8 cellular contexts compared by ENCODE assay signal in the genomic region with DNA sequence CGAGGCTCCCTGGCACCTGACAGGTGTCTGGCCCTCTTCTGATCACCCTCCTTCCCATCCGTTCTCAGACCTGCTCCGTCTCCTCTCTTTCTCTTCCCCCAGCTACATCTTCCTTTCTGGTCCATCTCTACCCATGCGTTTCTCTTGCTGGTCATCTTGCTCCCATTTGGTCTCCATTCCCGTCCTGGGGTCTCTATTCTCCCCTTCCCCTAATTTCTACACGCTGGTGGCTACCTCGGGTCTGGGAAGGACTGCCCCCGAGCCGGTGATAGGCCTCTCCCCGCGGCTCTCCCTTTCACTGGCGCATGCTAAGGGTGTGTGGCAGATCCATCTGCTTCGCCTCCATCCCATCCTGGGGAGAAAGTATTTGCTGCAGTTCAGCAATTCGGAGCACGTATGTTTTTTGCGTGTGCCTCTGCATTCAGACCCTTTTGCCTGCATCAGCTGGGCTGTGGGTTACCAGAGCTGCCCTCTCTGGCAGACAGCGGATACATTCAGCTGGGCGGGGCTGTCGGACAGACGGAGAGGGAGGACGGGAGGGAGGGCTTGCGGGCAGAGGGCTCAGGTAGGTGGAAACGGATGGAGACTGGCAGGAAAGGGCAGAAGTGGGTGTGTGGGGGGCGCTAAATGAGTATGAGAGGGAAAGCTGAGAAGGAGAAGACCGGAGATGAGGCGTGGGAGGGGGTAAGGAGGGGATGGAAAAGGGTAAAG. TPM values are rescaled to one million over a fixed set of nuclear protein-coding genes. Genes with fewer than 3 reads are reported as not detected.
DNase-seq lines count a peak whose midpoint lies in the region; ATAC-seq, FAIRE-seq and TF ChIP-seq lines count a peak whose summit lies in the region.

No MANE protein-coding gene starts in this region.

- H3K36me3 Mint-ChIP-seq in dendritic cell treated with granulocyte-macrophage colony-stimulating factor and Interleukin-4, amounts not matched to agents 40 ng/mL and 50 ng/mL, for 4 days (ENCODE audit: low read depth): no peaks in the 10 kb centered on the region

- no peak for TF ChIP-seq POLR2A in H54 (IDR thresholded peaks at IDR 0.05; ENCODE audit: low read depth, low read length)

- peak; percentile 68 for DNase-seq in MM.1S
- DNase-seq in activated CD4-positive, alpha-beta T cell treated with anti-CD3 and anti-CD28 coated beads for 4 hours: peak; percentile 33 to 52
- peak in 2 of 3 experiments; percentile 8 to 50 for DNase-seq in stimulated activated CD4-positive, alpha-beta T cell treated with anti-CD3 and anti-CD28 coated beads, TNF-alpha, amount 100 ng/mL, for 24 hours (ENCODE audit: low read depth in 3 of 3)
- no peak for DNase-seq in H54 (ENCODE audit: insufficient read length, low spot score)

- peak; percentile 56 for ATAC-seq in GM18511 (IDR thresholded peaks at IDR 0.05; ENCODE audit: unreplicated experiment)

- H3K4me1 Mint-ChIP-seq in dendritic cell treated with granulocyte-macrophage colony-stimulating factor and Interleukin-4, amounts not matched to agents 40 ng/mL and 50 ng/mL, for 4 days (ENCODE audit: low read depth): peaks cover 53% of the 10 kb centered on the region

- peak overlapping the region; percentile 83 for H3K4me3 ChIP-seq in ACC112 (ENCODE audit: low read depth, low read length)
- peak overlapping the region; percentile 96 for H3K4me3 ChIP-seq in MM.1S (ENCODE audit: low read length)
- peak overlapping the region; percentile 57 to 77 (median 74) for H3K4me3 ChIP-seq in liver (ENCODE audit: low read depth in 1 of 3, low read length in 3 of 3)

- intact Hi-C loops in dendritic cell treated with granulocyte-macrophage colony-stimulating factor and Interleukin-4, amounts not matched to agents 40 ng/mL and 50 ng/mL, for 4 days (cut with micrococcal nuclease): no loop called here

- H2AFZ ChIP-seq in ACC112 (ENCODE audit: low read length, unreplicated experiment) (no peak overlapping the region), MM.1S (ENCODE audit: low read length) (peak overlapping the region; percentile 94)

- H3K27ac ChIP-seq in ACC112 (ENCODE audit: low read depth, low read length) (no peak overlapping the region), MM.1S (ENCODE audit: low read length) (no peak overlapping the region), liver (ENCODE audit: low read depth in 1 of 2, low read length in 2 of 2) (peak overlapping the region; percentile 83 to 89)

- TF ChIP-seq RAD21 in liver (IDR thresholded peaks at IDR 0.05): no peak

- H3K27ac Mint-ChIP-seq in dendritic cell treated with granulocyte-macrophage colony-stimulating factor and Interleukin-4, amounts not matched to agents 40 ng/mL and 50 ng/mL, for 4 days: no peak overlapping the region

- peak overlapping the region; percentile 48 for H3K4me3 Mint-ChIP-seq in dendritic cell treated with granulocyte-macrophage colony-stimulating factor and Interleukin-4, amounts not matched to agents 40 ng/mL and 50 ng/mL, for 4 days

- H3K4me1 ChIP-seq in ACC112 (ENCODE audit: control insufficient read depth, insufficient read depth, low read length, unreplicated experiment) (peaks cover 11% of the 10 kb centered on the region), MM.1S (ENCODE audit: low read length) (peaks cover 10% of the 10 kb centered on the region; the same call in 1 of the 2 replicates), liver (ENCODE audit: control insufficient read depth in 4 of 4, insufficient read depth in 4 of 4, low read length in 3 of 4) (peaks cover 0 to 31% (median 20%) of the 10 kb centered on the region in 4 donors)

- peak overlapping the region; percentile 98 for H3K4me2 ChIP-seq in MM.1S (ENCODE audit: low read depth, low read length)

- H4K20me1 ChIP-seq in MM.1S (ENCODE audit: insufficient read depth, low read length): no peaks in the 10 kb centered on the region

- no peaks in the 10 kb centered on the region for H3K9me3 ChIP-seq in MM.1S (replicated peaks; ENCODE audit: insufficient read depth, low read length)
- no peaks in the 10 kb centered on the region for H3K9me3 ChIP-seq in liver (ENCODE audit: control insufficient read depth in 4 of 4, low read length in 3 of 4)

- H3K9me3 Mint-ChIP-seq in dendritic cell treated with granulocyte-macrophage colony-stimulating factor and Interleukin-4, amounts not matched to agents 40 ng/mL and 50 ng/mL, for 4 days: no peaks in the 10 kb centered on the region

- H3F3A ChIP-seq in MM.1S (ENCODE audit: insufficient read depth, low read length): 0 out of 2 replicates have a peak, but pooled peaks cover 3% of the 10 kb centered on the region

- H3K9ac ChIP-seq in MM.1S (ENCODE audit: low read length): peak overlapping the region; percentile 74; the same call in 1 of the 2 replicates
- H3K9ac ChIP-seq in liver (ENCODE audit: low read depth in 1 of 2, low read length in 2 of 2): peak overlapping the region in 1 of 2 donors; percentile 29

- 2% methylated on average over 26 of the region's 26 CpGs for WGBS in liver

- H3K79me2 ChIP-seq in ACC112 (ENCODE audit: control insufficient read depth, insufficient read depth, low read length, unreplicated experiment) (no peaks in the 10 kb centered on the region), MM.1S (ENCODE audit: low read length) (no peaks in the 10 kb centered on the region)

- no peaks in the 10 kb centered on the region for H3K9me2 ChIP-seq in MM.1S (replicated peaks; ENCODE audit: insufficient read depth, low read length)

- peak; percentile 18; the same call in 1 of the 2 replicates for TF ChIP-seq CTCF in MM.1S (IDR thresholded peaks at IDR 0.05; ENCODE audit: low read length)
- no peak for TF ChIP-seq CTCF in liver (IDR thresholded peaks at IDR 0.05; ENCODE audit: low read depth, low read length, missing input control)

- peaks cover 59% of the 10 kb centered on the region for H3K27me3 Mint-ChIP-seq in dendritic cell treated with granulocyte-macrophage colony-stimulating factor and Interleukin-4, amounts not matched to agents 40 ng/mL and 50 ng/mL, for 4 days

- H3K27me3 ChIP-seq in ACC112 (ENCODE audit: insufficient read depth, low read length): no peaks in the 10 kb centered on the region
- H3K27me3 ChIP-seq in MM.1S (replicated peaks; ENCODE audit: insufficient read depth, low read length): no peaks in the 10 kb centered on the region
- H3K27me3 ChIP-seq in liver (ENCODE audit: control insufficient read depth in 4 of 4, insufficient read depth in 4 of 4, low read length in 3 of 4): no peaks in the 10 kb centered on the region

- no peak for FAIRE-seq in H54 (lab: Jason Lieb, UNC)

- H3K36me3 ChIP-seq in ACC112 (ENCODE audit: insufficient read depth, low read length) (no peaks in the 10 kb centered on the region), MM.1S (replicated peaks; ENCODE audit: insufficient read depth, low read length) (no peaks in the 10 kb centered on the region), liver (ENCODE audit: control insufficient read depth in 4 of 4, insufficient read depth in 3 of 4, low read depth in 1 of 4, low read length in 3 of 4) (peaks cover 0 to 25% (median 22%) of the 10 kb centered on the region in 4 donors)

TF ChIP-seq in liver, 16 proteins besides CTCF, POLR2A, EP300 and RAD21:
- TF ChIP-seq, protein P1, sequence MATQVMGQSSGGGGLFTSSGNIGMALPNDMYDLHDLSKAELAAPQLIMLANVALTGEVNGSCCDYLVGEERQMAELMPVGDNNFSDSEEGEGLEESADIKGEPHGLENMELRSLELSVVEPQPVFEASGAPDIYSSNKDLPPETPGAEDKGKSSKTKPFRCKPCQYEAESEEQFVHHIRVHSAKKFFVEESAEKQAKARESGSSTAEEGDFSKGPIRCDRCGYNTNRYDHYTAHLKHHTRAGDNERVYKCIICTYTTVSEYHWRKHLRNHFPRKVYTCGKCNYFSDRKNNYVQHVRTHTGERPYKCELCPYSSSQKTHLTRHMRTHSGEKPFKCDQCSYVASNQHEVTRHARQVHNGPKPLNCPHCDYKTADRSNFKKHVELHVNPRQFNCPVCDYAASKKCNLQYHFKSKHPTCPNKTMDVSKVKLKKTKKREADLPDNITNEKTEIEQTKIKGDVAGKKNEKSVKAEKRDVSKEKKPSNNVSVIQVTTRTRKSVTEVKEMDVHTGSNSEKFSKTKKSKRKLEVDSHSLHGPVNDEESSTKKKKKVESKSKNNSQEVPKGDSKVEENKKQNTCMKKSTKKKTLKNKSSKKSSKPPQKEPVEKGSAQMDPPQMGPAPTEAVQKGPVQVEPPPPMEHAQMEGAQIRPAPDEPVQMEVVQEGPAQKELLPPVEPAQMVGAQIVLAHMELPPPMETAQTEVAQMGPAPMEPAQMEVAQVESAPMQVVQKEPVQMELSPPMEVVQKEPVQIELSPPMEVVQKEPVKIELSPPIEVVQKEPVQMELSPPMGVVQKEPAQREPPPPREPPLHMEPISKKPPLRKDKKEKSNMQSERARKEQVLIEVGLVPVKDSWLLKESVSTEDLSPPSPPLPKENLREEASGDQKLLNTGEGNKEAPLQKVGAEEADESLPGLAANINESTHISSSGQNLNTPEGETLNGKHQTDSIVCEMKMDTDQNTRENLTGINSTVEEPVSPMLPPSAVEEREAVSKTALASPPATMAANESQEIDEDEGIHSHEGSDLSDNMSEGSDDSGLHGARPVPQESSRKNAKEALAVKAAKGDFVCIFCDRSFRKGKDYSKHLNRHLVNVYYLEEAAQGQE (IDR thresholded peaks at IDR 0.05): peak; percentile 14
- no peak for TF ChIP-seq FOXA1 (IDR thresholded peaks at IDR 0.05)
- peak in 1 of 2 donors; percentile 16 for TF ChIP-seq HNF4A (conservative IDR thresholded peaks at IDR 0.05)
- TF ChIP-seq HNF4G (IDR thresholded peaks at IDR 0.05): no peak
- TF ChIP-seq, protein P2, sequence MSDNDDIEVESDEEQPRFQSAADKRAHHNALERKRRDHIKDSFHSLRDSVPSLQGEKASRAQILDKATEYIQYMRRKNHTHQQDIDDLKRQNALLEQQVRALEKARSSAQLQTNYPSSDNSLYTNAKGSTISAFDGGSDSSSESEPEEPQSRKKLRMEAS (IDR thresholded peaks at IDR 0.05): no peak

RNA-seq across cellular contexts. Expression of a gene that starts 0.8 kb away (rescaled TPM):
- total RNA-seq in liver: 10 to 100 TPM; 27.1 to 37.2 TPM
- polyA plus RNA-seq in liver: 10 to 100 TPM in 1 of 2 donors, 1 to 10 TPM in 1; 6.1 to 26.5 TPM

RNA-seq across cellular contexts. Expression of a gene that starts 2.3 kb away (rescaled TPM):
- total RNA-seq in liver: 10 to 100 TPM; 12.9 to 47.1 TPM
- polyA plus RNA-seq in liver: 100 to 1,000 TPM in 1 of 2 donors, 10 to 100 TPM in 1; 80.2 to 108 TPM

RNA-seq across cellular contexts. Expression of a gene that starts 21.9 kb away (rescaled TPM):
- total RNA-seq in liver: 100 to 1,000 TPM in 1 of 2 donors, 10 to 100 TPM in 1; 67.5 to 188 TPM
- polyA plus RNA-seq in liver: 100 to 1,000 TPM; 104 to 145 TPM

RNA-seq across cellular contexts. Expression of a gene that starts 38.7 kb away (rescaled TPM):
- 1,000 to 10,000 TPM in 1 of 2 donors, 100 to 1,000 TPM in 1; 211 to 1,249 TPM for total RNA-seq in liver
- 1,000 to 10,000 TPM; 1,058 to 1,822 TPM for polyA plus RNA-seq in liver

RNA-seq across cellular contexts. Expression of a gene that starts 58.5 kb away (rescaled TPM):
- total RNA-seq in liver: 10 to 100 TPM; 19.4 to 37.9 TPM
- 10 to 100 TPM in 1 of 2 donors, 1 to 10 TPM in 1; 5.7 to 26.2 TPM for polyA plus RNA-seq in liver

Comparison
In these comparisons a context has a peak if more than half of its experiments do, and no peak if none do; other contexts are left out.
1. H3K27ac ChIP-seq: peak in liver (2 of 2); none in ACC112 (single experiment) and MM.1S (single experiment).
2. Peak in every context shown above with its lines, with median percentiles within 50 percentile points of each other: H3K4me3 ChIP-seq.